In the genomic region with DNA sequence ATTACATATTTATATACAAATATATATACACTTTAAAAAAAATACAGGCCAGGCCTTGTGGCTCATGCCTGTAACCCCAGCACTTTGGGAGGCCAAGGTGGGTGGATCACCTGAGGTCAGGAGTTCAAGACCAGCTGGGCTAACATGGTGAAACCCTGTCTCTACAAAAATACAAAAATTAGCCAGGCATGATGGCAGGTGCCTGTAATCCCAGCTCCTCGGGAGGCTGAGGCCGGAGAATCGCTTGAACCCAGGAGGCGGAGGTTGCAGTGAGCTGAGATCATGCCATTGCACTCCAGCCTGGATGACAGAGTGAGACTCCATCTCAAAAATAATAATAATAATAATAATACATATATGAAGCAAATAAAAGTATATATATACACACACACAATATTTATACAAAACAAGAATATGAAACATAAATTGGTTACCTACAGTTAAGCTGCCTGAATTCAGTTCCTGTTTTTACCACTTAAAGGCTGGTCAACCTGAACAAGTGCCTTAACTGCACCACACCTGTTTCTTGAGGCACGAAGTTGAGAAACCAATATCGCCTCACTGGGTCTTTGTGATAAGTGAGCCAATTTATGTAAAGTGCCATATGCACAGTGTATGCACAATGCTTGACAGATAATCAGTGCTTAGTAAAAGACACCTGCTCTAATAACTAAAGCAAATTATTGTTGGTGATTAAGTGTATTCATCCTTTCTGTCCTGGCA, we compare ENCODE assay signal across 7 cellular contexts. TPM values are rescaled to one million over a fixed set of nuclear protein-coding genes. Genes with fewer than 3 reads are reported as not detected.
A peak's percentile ranks its signal among the peaks of the same experiment; 100 is the strongest.
DNase-seq lines count a peak whose midpoint lies in the region; ATAC-seq and TF ChIP-seq lines count a peak whose summit lies in the region.
"Not testable (repeated sequence)": the region's sequence is repeated elsewhere in the genome, so short reads cannot be mapped to it uniquely, and the experiment has no call there.

No MANE protein-coding gene starts in this region.

- CTCF ChIA-PET in GM10248 (lab: Yijun Ruan, JAX), result interaction anchor here (1.3 to 1.5 kb wide), 3 partner anchors 11 to 22 kb away, joined by 4 read pairs; partner anchors contain the start of gene OS9

- H3K9me3 Mint-ChIP-seq in naive B cell, type B pancreatic cell: not testable (repeated sequence)

- ATAC-seq in HG03159 (IDR thresholded peaks at IDR 0.05; ENCODE audit: unreplicated experiment) (peak; percentile 63), naive B cell (ENCODE audit: low read depth in 2 of 2) (peak; percentile 94 to 97)

- H3K27ac Mint-ChIP-seq in naive B cell, result peak overlapping the region in 4 of 6 donors; percentile 35 to 71 (median 56)
- not testable (repeated sequence) for H3K27ac Mint-ChIP-seq in type B pancreatic cell

- POLR2A ChIA-PET in GM10248 (lab: Yijun Ruan, JAX), result not testable (repeated sequence)

- H3K27me3 Mint-ChIP-seq in naive B cell, type B pancreatic cell: not testable (repeated sequence)

- DNase-seq in GM10248 (ENCODE audit: extremely low spot score), result peak; percentile 16
- peak; percentile 19 for DNase-seq in GM20000 (ENCODE audit: low spot score)
- DNase-seq in NCI-H82 (lab: John Stamatoyannopoulos, UW), result peak; percentile 33
- DNase-seq in activated T-cell treated with anti-CD3 and anti-CD28 coated beads, Interleukin-2, amount 50 U/mL, for 48 hours, result peak; percentile 2 to 7
- peak; percentile 57 for DNase-seq in naive B cell
- peak; percentile 1 for DNase-seq in type B pancreatic cell (ENCODE audit: extremely low spot score, unreplicated experiment)

- H3K4me3 Mint-ChIP-seq in naive B cell, result peak overlapping the region in 3 of 8 donors; percentile 20 to 54 (median 26)
- not testable (repeated sequence) for H3K4me3 Mint-ChIP-seq in type B pancreatic cell

- peaks cover 11 to 27% (median 20%) of the 10 kb centered on the region in 3 donors for H3K4me1 Mint-ChIP-seq in naive B cell
- H3K4me1 Mint-ChIP-seq in type B pancreatic cell (ENCODE audit: unreplicated experiment), result not testable (repeated sequence)

- TF ChIP-seq CTCF in GM10248 (IDR thresholded peaks at IDR 0.05; ENCODE audit: control extremely low read depth, extremely low read depth, low read depth, missing control alignments); GM20000 (IDR thresholded peaks at IDR 0.05; ENCODE audit: extremely low read depth, missing control alignments); type B pancreatic cell (conservative IDR thresholded peaks at IDR 0.05): not testable (repeated sequence)

- H3K36me3 Mint-ChIP-seq in naive B cell (peaks cover 30 to 38% of the 10 kb centered on the region in 2 donors), type B pancreatic cell (peaks cover 21% of the 10 kb centered on the region)

RNA-seq across cellular contexts. Expression of gene OS9, which starts 21.3 kb away (rescaled TPM):
- 10 to 100 TPM; 72.0 to 87.9 (median 77.1) TPM for polyA plus RNA-seq in naive B cell (ENCODE audit: low read depth in 6 of 6)
- 222 and 236 TPM in 2 replicates for total RNA-seq in type B pancreatic cell (ENCODE audit: low replicate concordance)

RNA-seq across cellular contexts. Expression of gene AGAP2, which starts 23.3 kb away (rescaled TPM):
- polyA plus RNA-seq in naive B cell (ENCODE audit: low read depth in 6 of 6), result 1 to 10 TPM; 1.2 to 4.0 (median 2.1) TPM
- total RNA-seq in type B pancreatic cell (ENCODE audit: low replicate concordance), result 0.33 and 4.1 TPM in 2 replicates

RNA-seq across cellular contexts. Expression of gene TSPAN31, which starts 29.6 kb away (rescaled TPM):
- polyA plus RNA-seq in naive B cell (ENCODE audit: low read depth in 6 of 6), result 10 to 100 TPM; 48.3 to 82.1 (median 57.7) TPM
- total RNA-seq in type B pancreatic cell (ENCODE audit: low replicate concordance), result 34.8 and 40.8 TPM in 2 replicates

RNA-seq across cellular contexts. Expression of gene CDK4, which starts 36.9 kb away (rescaled TPM):
- polyA plus RNA-seq in naive B cell (ENCODE audit: low read depth in 6 of 6), result 10 to 100 TPM; 63.2 to 99.0 (median 67.8) TPM
- 124 and 193 TPM in 2 replicates for total RNA-seq in type B pancreatic cell (ENCODE audit: low replicate concordance)

RNA-seq across cellular contexts. Expression of gene MARCHF9, which starts 39.7 kb away (rescaled TPM):
- polyA plus RNA-seq in naive B cell (ENCODE audit: low read depth in 6 of 6), result 10 to 100 TPM; 10.9 to 21.0 (median 14.2) TPM
- total RNA-seq in type B pancreatic cell (ENCODE audit: low replicate concordance), result 15.0 and 20.1 TPM in 2 replicates

Comparison
In these comparisons a context has a peak if more than half of its experiments do, and no peak if none do; other contexts are left out.
1. Peak in every context shown above with its lines: DNase-seq and ATAC-seq.
2. DNase-seq: peak in every context shown above with its lines; median percentile 57 in naive B cell; 33 in NCI-H82; 19 in GM20000; 16 in GM10248; 4 in activated T-cell treated with anti-CD3 and anti-CD28 coated beads, Interleukin-2, amount 50 U/mL, for 48 hours; 1 in type B pancreatic cell.